Comparison of ENCODE assay signal across 16 cellular contexts in the genomic region with DNA sequence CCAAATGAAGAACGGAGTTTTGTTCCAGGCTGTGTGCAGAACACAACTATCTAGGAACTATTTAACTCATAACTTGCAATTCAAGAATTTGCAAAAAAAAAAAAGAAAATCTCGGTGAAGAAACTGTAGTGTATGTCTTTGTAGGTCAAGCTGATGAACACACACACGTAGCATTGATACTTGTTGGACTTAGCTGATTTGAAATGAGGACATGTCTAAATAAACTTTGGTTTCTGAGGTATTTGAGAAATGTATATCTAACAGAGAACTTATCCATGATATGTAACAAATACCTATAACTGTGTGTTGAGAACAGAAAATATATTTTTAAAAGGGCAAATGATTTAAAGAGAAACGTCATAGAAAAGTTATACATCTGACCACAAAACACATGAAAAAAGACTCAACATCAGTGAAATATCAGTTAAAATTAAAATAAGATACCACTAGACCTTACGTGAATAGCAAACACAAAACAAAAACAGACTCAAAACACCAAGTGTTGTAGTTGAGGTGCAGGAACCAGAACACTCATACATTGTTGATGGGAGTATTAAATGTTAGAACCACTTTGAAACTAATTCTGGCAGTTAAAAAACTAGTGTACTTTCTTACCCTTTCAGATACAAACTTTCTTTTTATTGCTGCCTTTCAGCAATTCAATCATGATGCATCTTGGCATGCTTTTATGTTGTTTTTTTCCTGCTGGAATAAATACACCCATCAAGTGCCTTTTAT.
DNase-seq lines count a peak whose midpoint lies in the region; ATAC-seq and TF ChIP-seq lines count a peak whose summit lies in the region.
"Had no signal": no experiment of that assay in that cellular context is flagged by ENCODE, and none has a peak within 500 bp of the region (broad histone marks: within the 10 kb centered on the region; RNA-seq: fewer than 3 reads in every experiment).

No MANE protein-coding gene starts in this region.

- H3K9me3 ChIP-seq in adipocyte (ENCODE audit: control insufficient read depth, low read length) (no peaks in the 10 kb centered on the region), spleen (no peaks in the 10 kb centered on the region)
- H3K9me3 ChIP-seq: gastroesophageal sphincter had no signal

- H3K4me3 ChIP-seq in adipocyte (ENCODE audit: low read length) (no peak overlapping the region), lower leg skin (ENCODE audit: low read depth, poor library complexity, severe bottlenecking) (no peak overlapping the region), spleen (no peak overlapping the region)
- H3K4me3 ChIP-seq: gastroesophageal sphincter, ovary had no signal

- H3K36me3 ChIP-seq in adipocyte (ENCODE audit: control insufficient read depth, insufficient read depth, low read length, severe bottlenecking): no peaks in the 10 kb centered on the region
- H3K36me3 ChIP-seq in spleen: no peaks in the 10 kb centered on the region
- H3K36me3 ChIP-seq: gastroesophageal sphincter, ovary had no signal

- H3K27ac ChIP-seq in spleen: no peak overlapping the region
- H3K27ac ChIP-seq: gastroesophageal sphincter, ovary, VCaP had no signal

- intact Hi-C loops in lower leg skin (cut with DNase I; ENCODE audit: low total_unique reads): no loop called here
- intact Hi-C loops in spleen (cut with DNase I; ENCODE audit: low total_unique reads): no loop called here

- H3K4me1 ChIP-seq in adipocyte (ENCODE audit: control insufficient read depth, insufficient read depth, low read length): peaks cover 6% of the 10 kb centered on the region
- no peaks in the 10 kb centered on the region for H3K4me1 ChIP-seq in spleen
- H3K4me1 ChIP-seq: gastroesophageal sphincter had no signal

- WGBS in lower leg skin, 2 donors: 61 to 70% methylated on average over 5 of the region's 5 CpGs
- 70 to 82% (median 74%) methylated on average over 5 of the region's 5 CpGs for WGBS in spleen, 5 donors

- TF ChIP-seq CTCF in lower leg skin (IDR thresholded peaks at IDR 0.05): no peak
- no peak for TF ChIP-seq CTCF in spleen (IDR thresholded peaks at IDR 0.05 in 8 of 11, conservative IDR thresholded peaks at IDR 0.05 in 3 of 11)

- TF ChIP-seq POLR2A in lower leg skin (IDR thresholded peaks at IDR 0.05) (no peak), spleen (IDR thresholded peaks at IDR 0.05) (no peak)

- H3K27me3 ChIP-seq in adipocyte (replicated peaks; ENCODE audit: control insufficient read depth, insufficient read depth, low read length): no peaks in the 10 kb centered on the region
- H3K27me3 ChIP-seq in spleen (replicated peaks in 1 of 7): no peaks in the 10 kb centered on the region
- H3K27me3 ChIP-seq: gastroesophageal sphincter, ovary had no signal

- ATAC-seq in GM19023 (IDR thresholded peaks at IDR 0.05; ENCODE audit: unreplicated experiment): peak; percentile 40
- ATAC-seq in GM21737 (IDR thresholded peaks at IDR 0.05; ENCODE audit: unreplicated experiment): peak; percentile 27
- ATAC-seq in HG03159 (IDR thresholded peaks at IDR 0.05; ENCODE audit: unreplicated experiment): peak; percentile 44
- ATAC-seq: gastroesophageal sphincter had no signal

- DNase-seq in adipocyte (ENCODE audit: low read depth) (peak; percentile 3), foreskin melanocyte (no peak), lower leg skin (ENCODE audit: low spot score in 2 of 2) (no peak), OCI-M2 (lab: John Stamatoyannopoulos, UW; ENCODE audit: unreplicated experiment) (no peak), spleen (no peak)
- DNase-seq: activated naive CD4-positive, alpha-beta T cell treated with Interleukin-2 at 50 U/mL for 16 hours; DMS79 treated with DMSO at 0.1 percent for 48 hours; endodermal cell; NCI-H2171 treated with DMSO at 0.1 percent for 48 hours; ovary; stimulated activated CD4-positive, alpha-beta T cell treated with anti-CD3 and anti-CD28 coated beads, Interleukin-12 subunit alpha, Interleukin-12 subunit beta, amount 100 ng/mL, for 4 hours had no signal

- H3K9ac ChIP-seq in adipocyte (ENCODE audit: low read length): no peak overlapping the region
